21 cellular contexts compared by ENCODE assay signal in genomic region chr12:104501641-104502040, GRCh38. TPM values are rescaled to one million over a fixed set of nuclear protein-coding genes. Genes with fewer than 3 reads are reported as not detected.
DNase-seq lines count a peak whose midpoint lies in the region; ATAC-seq lines count a peak whose summit lies in the region.
"Had no signal": no experiment of that assay in that cellular context is flagged by ENCODE, and none has a peak within 500 bp of the region (broad histone marks: within the 10 kb centered on the region; RNA-seq: fewer than 3 reads in every experiment).

No MANE protein-coding gene starts in this region.

- H3K4me1 Mint-ChIP-seq in activated naive CD8-positive, alpha-beta T cell treated with anti-CD3 and anti-CD28 coated beads, Interleukin-2, amount 50 U/mL, for 24 hours = peaks cover 88% of the 10 kb centered on the region
- H3K4me1 Mint-ChIP-seq in activated naive CD8-positive, alpha-beta T cell treated with anti-CD3 and anti-CD28 coated beads for 36 hours = peaks cover 65% of the 10 kb centered on the region
- H3K4me1 Mint-ChIP-seq in activated T-helper 17 cell treated with anti-CD3 and anti-CD28 coated beads, Interleukin-2, amount 50 U/mL, for 72 hours = peaks cover 53% of the 10 kb centered on the region
- peaks cover 93% of the 10 kb centered on the region for H3K4me1 Mint-ChIP-seq in stimulated activated naive CD8-positive, alpha-beta T cell treated with anti-CD3 and anti-CD28 coated beads, Interleukin-15, Interleukin-2, amounts not matched to agents 100 ng/mL and 50 ng/mL, for 24 hours (ENCODE audit: low read depth)

- no peaks in the 10 kb centered on the region for H3K27me3 Mint-ChIP-seq in activated naive CD8-positive, alpha-beta T cell treated with anti-CD3 and anti-CD28 coated beads, Interleukin-2, amount 50 U/mL, for 24 hours
- H3K27me3 Mint-ChIP-seq in activated naive CD8-positive, alpha-beta T cell treated with anti-CD3 and anti-CD28 coated beads for 36 hours = peaks cover 4% of the 10 kb centered on the region
- H3K27me3 Mint-ChIP-seq in activated T-helper 17 cell treated with anti-CD3 and anti-CD28 coated beads, Interleukin-2, amount 50 U/mL, for 72 hours = no peaks in the 10 kb centered on the region
- H3K27me3 Mint-ChIP-seq in stimulated activated naive CD8-positive, alpha-beta T cell treated with anti-CD3 and anti-CD28 coated beads, Interleukin-15, Interleukin-2, amounts not matched to agents 100 ng/mL and 50 ng/mL, for 24 hours = no peaks in the 10 kb centered on the region

- H3K27ac Mint-ChIP-seq in activated naive CD8-positive, alpha-beta T cell treated with anti-CD3 and anti-CD28 coated beads, Interleukin-2, amount 50 U/mL, for 24 hours = peak overlapping the region; percentile 69
- H3K27ac Mint-ChIP-seq in activated naive CD8-positive, alpha-beta T cell treated with anti-CD3 and anti-CD28 coated beads for 36 hours = no peak overlapping the region
- H3K27ac Mint-ChIP-seq in activated T-helper 17 cell treated with anti-CD3 and anti-CD28 coated beads, Interleukin-2, amount 50 U/mL, for 72 hours = peak overlapping the region; percentile 48
- H3K27ac Mint-ChIP-seq in stimulated activated naive CD8-positive, alpha-beta T cell treated with anti-CD3 and anti-CD28 coated beads, Interleukin-15, Interleukin-2, amounts not matched to agents 100 ng/mL and 50 ng/mL, for 24 hours = peak overlapping the region; percentile 69
- H3K27ac Mint-ChIP-seq: WTC11 had no signal

- H3K9me3 ChIP-seq in KOPT-K1 (ENCODE audit: insufficient read depth, low read length, poor library complexity, severe bottlenecking) = no peaks in the 10 kb centered on the region
- H3K9me3 ChIP-seq: SK-N-SH, vagina had no signal

- peak; percentile 38 for DNase-seq in activated naive CD8-positive, alpha-beta T cell treated with anti-CD3 and anti-CD28 coated beads, Interleukin-2, amount 50 U/mL, for 24 hours
- no peak for DNase-seq in activated naive CD8-positive, alpha-beta T cell treated with anti-CD3 and anti-CD28 coated beads for 36 hours
- DNase-seq in HuH-7.5 (ENCODE audit: low spot score) = no peak
- no peak for DNase-seq in putamen (ENCODE audit: low spot score)
- DNase-seq: head of caudate nucleus, mesenchymal stem cell, NCI-H1436, NCI-H2107, NCI-H526, occipital lobe, retina, SK-N-SH, T-helper 9 cell had no signal

- H3K27ac ChIP-seq in KOPT-K1 (ENCODE audit: low read depth, low read length, poor library complexity, severe bottlenecking) = peak overlapping the region; percentile 99
- H3K27ac ChIP-seq: epithelial cell of prostate had no signal

- peaks cover 67% of the 10 kb centered on the region for H3K36me3 ChIP-seq in KOPT-K1 (ENCODE audit: insufficient read depth, low read length)
- H3K36me3 ChIP-seq: vagina had no signal

- ATAC-seq in activated naive CD8-positive, alpha-beta T cell treated with anti-CD3 and anti-CD28 coated beads, Interleukin-2, amount 50 U/mL, for 24 hours = peak; percentile 85
- ATAC-seq in activated T-helper 17 cell treated with anti-CD3 and anti-CD28 coated beads, Interleukin-2, amount 50 U/mL, for 72 hours (replicated peaks) = peak; percentile 62
- ATAC-seq: GM12878, WTC11 had no signal

- no peak overlapping the region for H3K4me3 Mint-ChIP-seq in activated naive CD8-positive, alpha-beta T cell treated with anti-CD3 and anti-CD28 coated beads, Interleukin-2, amount 50 U/mL, for 24 hours
- H3K4me3 Mint-ChIP-seq in activated naive CD8-positive, alpha-beta T cell treated with anti-CD3 and anti-CD28 coated beads for 36 hours = no peak overlapping the region
- H3K4me3 Mint-ChIP-seq in activated T-helper 17 cell treated with anti-CD3 and anti-CD28 coated beads, Interleukin-2, amount 50 U/mL, for 72 hours = peak overlapping the region; percentile 20
- H3K4me3 Mint-ChIP-seq in stimulated activated naive CD8-positive, alpha-beta T cell treated with anti-CD3 and anti-CD28 coated beads, Interleukin-15, Interleukin-2, amounts not matched to agents 100 ng/mL and 50 ng/mL, for 24 hours = no peak overlapping the region
- H3K4me3 Mint-ChIP-seq: WTC11 had no signal

- H3K36me3 Mint-ChIP-seq in activated naive CD8-positive, alpha-beta T cell treated with anti-CD3 and anti-CD28 coated beads, Interleukin-2, amount 50 U/mL, for 24 hours (ENCODE audit: low read depth) = peaks cover 11% of the 10 kb centered on the region
- H3K36me3 Mint-ChIP-seq in activated naive CD8-positive, alpha-beta T cell treated with anti-CD3 and anti-CD28 coated beads for 36 hours = peaks cover 8% of the 10 kb centered on the region
- H3K36me3 Mint-ChIP-seq in activated T-helper 17 cell treated with anti-CD3 and anti-CD28 coated beads, Interleukin-2, amount 50 U/mL, for 72 hours (ENCODE audit: low read depth) = peaks cover 5% of the 10 kb centered on the region
- peaks cover 9% of the 10 kb centered on the region for H3K36me3 Mint-ChIP-seq in stimulated activated naive CD8-positive, alpha-beta T cell treated with anti-CD3 and anti-CD28 coated beads, Interleukin-15, Interleukin-2, amounts not matched to agents 100 ng/mL and 50 ng/mL, for 24 hours (ENCODE audit: low read depth)
- H3K36me3 Mint-ChIP-seq: IgD-negative memory B cell, WTC11 had no signal

- no peaks in the 10 kb centered on the region for H3K9me3 Mint-ChIP-seq in activated naive CD8-positive, alpha-beta T cell treated with anti-CD3 and anti-CD28 coated beads, Interleukin-2, amount 50 U/mL, for 24 hours
- H3K9me3 Mint-ChIP-seq in activated naive CD8-positive, alpha-beta T cell treated with anti-CD3 and anti-CD28 coated beads for 36 hours = no peaks in the 10 kb centered on the region
- H3K9me3 Mint-ChIP-seq in activated T-helper 17 cell treated with anti-CD3 and anti-CD28 coated beads, Interleukin-2, amount 50 U/mL, for 72 hours = no peaks in the 10 kb centered on the region
- no peaks in the 10 kb centered on the region for H3K9me3 Mint-ChIP-seq in stimulated activated naive CD8-positive, alpha-beta T cell treated with anti-CD3 and anti-CD28 coated beads, Interleukin-15, Interleukin-2, amounts not matched to agents 100 ng/mL and 50 ng/mL, for 24 hours
- H3K9me3 Mint-ChIP-seq: IgD-negative memory B cell, WTC11 had no signal

RNA-seq across cellular contexts. Expression of gene CHST11, which starts 44.9 kb away (rescaled TPM):
- 10 to 100 TPM; 19.1 to 21.9 TPM for total RNA-seq in activated naive CD8-positive, alpha-beta T cell treated with anti-CD3 and anti-CD28 coated beads for 36 hours
- 10 to 100 TPM; 36.2 to 61.7 TPM for total RNA-seq in activated T-helper 17 cell treated with anti-CD3 and anti-CD28 coated beads, Interleukin-2, amount 50 U/mL, for 72 hours
